In genomic region chrX:9279271-9279596, GRCh38 we compare ENCODE assay signal across 12 cellular contexts.
A peak's percentile ranks its signal among the peaks of the same experiment; 100 is the strongest.
DNase-seq lines count a peak whose midpoint lies in the region; ATAC-seq, FAIRE-seq and TF ChIP-seq lines count a peak whose summit lies in the region.
"Had no signal": no experiment of that assay in that cellular context is flagged by ENCODE, and none has a peak within 500 bp of the region (broad histone marks: within the 10 kb centered on the region; RNA-seq: fewer than 3 reads in every experiment).

No MANE protein-coding gene starts in this region.

- H3K4me1 Mint-ChIP-seq in CD14-positive monocyte: peaks cover 48% of the 10 kb centered on the region
- H3K4me1 Mint-ChIP-seq in T-helper 2 cell treated with Interferon-gamma antibody and Interleukin-4, amounts not matched to agents 5 μg/mL and 100 μg/mL, for 36 hours (ENCODE audit: low read depth): peaks cover 27% of the 10 kb centered on the region

- peak overlapping the region in 1 of 2 donors; percentile 83 for H3K4me3 Mint-ChIP-seq in CD14-positive monocyte
- peak overlapping the region; percentile 73 for H3K4me3 Mint-ChIP-seq in T-helper 2 cell treated with Interferon-gamma antibody and Interleukin-4, amounts not matched to agents 5 μg/mL and 100 μg/mL, for 36 hours

- H3K9me3 ChIP-seq in mucosa of descending colon: no peaks in the 10 kb centered on the region
- H3K9me3 ChIP-seq: upper lobe of left lung had no signal

- H3K9me3 Mint-ChIP-seq in CD14-positive monocyte: peaks cover 0 to 7% (median 3%) of the 10 kb centered on the region in 7 donors
- no peaks in the 10 kb centered on the region for H3K9me3 Mint-ChIP-seq in T-helper 2 cell treated with Interferon-gamma antibody and Interleukin-4, amounts not matched to agents 5 μg/mL and 100 μg/mL, for 36 hours

- H3K4me1 ChIP-seq in mucosa of descending colon (ENCODE audit: low read depth): no peaks in the 10 kb centered on the region

- intact Hi-C loops in CD14-positive monocyte (cut with micrococcal nuclease) (loop anchor here in 1 of 2 donors (10.0 kb wide), 1 partner anchor 76 kb away; no protein-coding TSS in a partner anchor), mucosa of descending colon (cut with DNase I, micrococcal nuclease) (no loop called here)

- peak; percentile 62 for FAIRE-seq in GM19239 (lab: Jason Lieb, UNC)

- ATAC-seq in HG02938 (IDR thresholded peaks at IDR 0.05; ENCODE audit: unreplicated experiment) (no peak), mucosa of descending colon (no peak), HG03025 (IDR thresholded peaks at IDR 0.05; ENCODE audit: low FRiP score, unreplicated experiment) (no peak), HG03520 (IDR thresholded peaks at IDR 0.05; ENCODE audit: unreplicated experiment) (no peak)

- no peak overlapping the region for H3K4me3 ChIP-seq in mucosa of descending colon
- H3K4me3 ChIP-seq: upper lobe of left lung had no signal

- TF ChIP-seq CTCF in CD14-positive monocyte (IDR thresholded peaks at IDR 0.05) (no peak), mucosa of descending colon (IDR thresholded peaks at IDR 0.05) (no peak)

- peak overlapping the region; percentile 82 to 94 (median 90) for H3K27ac Mint-ChIP-seq in CD14-positive monocyte
- peak overlapping the region; percentile 93 for H3K27ac Mint-ChIP-seq in T-helper 2 cell treated with Interferon-gamma antibody and Interleukin-4, amounts not matched to agents 5 μg/mL and 100 μg/mL, for 36 hours

- peaks cover 0 to 3% of the 10 kb centered on the region in 2 donors for H3K36me3 Mint-ChIP-seq in CD14-positive monocyte
- H3K36me3 Mint-ChIP-seq in T-helper 2 cell treated with Interferon-gamma antibody and Interleukin-4, amounts not matched to agents 5 μg/mL and 100 μg/mL, for 36 hours (ENCODE audit: low read depth): peaks cover 3% of the 10 kb centered on the region

- no peaks in the 10 kb centered on the region for H3K36me3 ChIP-seq in mucosa of descending colon (ENCODE audit: low read depth)
- H3K36me3 ChIP-seq: upper lobe of left lung had no signal

- DNase-seq in CD14-positive monocyte (ENCODE audit: low spot score) (no peak), GM19239 (ENCODE audit: insufficient read length, low spot score) (no peak), medulla oblongata (ENCODE audit: extremely low spot score) (peak; percentile 19), mucosa of descending colon (no peak)
- no peak for DNase-seq in T-helper 2 cell treated with Interferon-gamma antibody and Interleukin-4, amounts not matched to agents 5 μg/mL and 100 μg/mL, for 36 hours (ENCODE audit: low spot score)
- DNase-seq: foreskin melanocyte; GF-D8; stimulated activated CD4-positive, alpha-beta T cell treated with anti-CD3 and anti-CD28 coated beads, Interleukin-2, amount 100 ng/mL, for 48 hours; upper lobe of left lung had no signal

- peaks cover 0 to 14% (median 0%) of the 10 kb centered on the region in 3 donors for H3K27me3 Mint-ChIP-seq in CD14-positive monocyte (ENCODE audit: low read depth in 3 of 3)
- H3K27me3 Mint-ChIP-seq in T-helper 2 cell treated with Interferon-gamma antibody and Interleukin-4, amounts not matched to agents 5 μg/mL and 100 μg/mL, for 36 hours (ENCODE audit: low read depth): no peaks in the 10 kb centered on the region
